12 cellular contexts compared by ENCODE assay signal in the genomic region with DNA sequence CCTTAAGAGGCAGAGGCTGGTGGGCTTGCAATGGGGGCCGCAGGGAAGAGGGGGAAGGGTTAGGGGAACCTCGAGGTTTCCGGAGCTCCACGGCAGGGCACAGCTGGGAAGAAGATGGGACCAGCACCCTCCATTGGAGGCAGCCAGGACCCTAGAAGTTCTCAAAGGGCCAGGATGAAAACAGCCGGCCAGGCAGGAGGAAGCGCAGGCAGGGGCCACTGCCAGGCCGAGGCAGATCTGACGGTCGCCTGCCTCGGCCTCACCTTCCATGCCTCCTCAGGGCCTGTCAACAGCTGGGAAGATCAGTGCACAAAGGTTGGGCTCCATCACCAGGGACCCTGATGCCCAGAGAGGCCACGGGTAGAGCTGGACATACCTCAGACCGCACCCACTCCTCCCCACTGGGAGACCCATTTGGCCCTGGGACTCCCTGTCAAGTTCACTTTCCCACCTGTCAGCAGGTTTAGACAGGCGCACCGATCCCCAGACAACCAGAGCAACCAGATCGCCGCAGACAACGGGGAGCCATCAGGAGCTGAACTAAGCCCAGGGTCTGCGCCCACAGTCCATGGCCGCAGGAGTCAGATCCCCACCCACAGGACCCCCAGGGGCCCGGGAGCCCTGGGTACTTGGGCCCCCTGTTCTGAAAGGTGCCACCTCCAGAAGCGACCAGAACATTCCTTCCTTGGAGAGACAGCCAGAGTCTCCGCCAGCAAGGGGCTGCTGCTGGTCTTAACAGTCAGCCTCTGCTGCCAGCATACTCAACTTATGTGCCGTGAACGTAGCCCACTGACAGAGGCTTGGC. TPM values are rescaled to one million over a fixed set of nuclear protein-coding genes. Genes with fewer than 3 reads are reported as not detected.
DNase-seq lines count a peak whose midpoint lies in the region; ATAC-seq and TF ChIP-seq lines count a peak whose summit lies in the region.
"Had no signal": no experiment of that assay in that cellular context is flagged by ENCODE, and none has a peak within 500 bp of the region (broad histone marks: within the 10 kb centered on the region; RNA-seq: fewer than 3 reads in every experiment).

No MANE protein-coding gene starts in this region.

- H3K27ac ChIP-seq in DND-41 (ENCODE audit: low read length) (0 out of 2 replicates have a peak overlapping the region, but pooled peaks have one; percentile 19), PC-9 (no peak overlapping the region)
- H3K27ac ChIP-seq: SJCRH30, vagina had no signal

- intact Hi-C loops in PC-9 (cut with micrococcal nuclease; ENCODE audit: unreplicated experiment): no loop called here
- intact Hi-C loops in dendritic cell treated with granulocyte-macrophage colony-stimulating factor and Interleukin-4, amounts not matched to agents 40 ng/mL and 50 ng/mL, for 4 days (cut with micrococcal nuclease): no loop called here

- H3K27ac Mint-ChIP-seq in dendritic cell treated with granulocyte-macrophage colony-stimulating factor and Interleukin-4, amounts not matched to agents 40 ng/mL and 50 ng/mL, for 4 days: peak overlapping the region; percentile 82

- H3F3A ChIP-seq in PC-9 (ENCODE audit: insufficient read depth, low read depth): no peaks in the 10 kb centered on the region

- TF ChIP-seq CTCF in DND-41 (IDR thresholded peaks at IDR 0.05; ENCODE audit: borderline replicate concordance, extremely low read depth, low read length, poor library complexity, severe bottlenecking): no peak
- TF ChIP-seq CTCF in PC-9 (conservative IDR thresholded peaks at IDR 0.05): no peak
- TF ChIP-seq CTCF in omental fat pad (IDR thresholded peaks at IDR 0.05): no peak

- H3K4me3 Mint-ChIP-seq in dendritic cell treated with granulocyte-macrophage colony-stimulating factor and Interleukin-4, amounts not matched to agents 40 ng/mL and 50 ng/mL, for 4 days: no peak overlapping the region

- H2AFZ ChIP-seq in DND-41 (ENCODE audit: low read depth, low read length) (no peak overlapping the region), PC-9 (no peak overlapping the region)

- H3K36me3 Mint-ChIP-seq in dendritic cell treated with granulocyte-macrophage colony-stimulating factor and Interleukin-4, amounts not matched to agents 40 ng/mL and 50 ng/mL, for 4 days (ENCODE audit: low read depth): peaks cover 41% of the 10 kb centered on the region

- no TSS peak for BruUV-seq in PC-9 (replicated peaks; lab: Mats Ljungman, UMichigan)

- H3K9ac ChIP-seq in DND-41 (ENCODE audit: low read depth, low read length): peak overlapping the region; percentile 66; the same call in 1 of the 2 replicates

- H3K9me3 ChIP-seq in DND-41 (ENCODE audit: insufficient read depth, low read length, severe bottlenecking) (no peaks in the 10 kb centered on the region), PC-9 (ENCODE audit: insufficient read depth, low read depth) (no peaks in the 10 kb centered on the region)
- H3K9me3 ChIP-seq: SJCRH30, vagina had no signal

- CTCF ChIA-PET in PC-9 (lab: Charles Lee): no interaction called here

- H4K20me1 ChIP-seq in DND-41 (ENCODE audit: insufficient read depth, low read length) (peaks cover 62% of the 10 kb centered on the region), PC-9 (ENCODE audit: insufficient read depth) (no peaks in the 10 kb centered on the region)

- POLR2A ChIA-PET in PC-9 (lab: Charles Lee; ENCODE audit: unreplicated experiment): no interaction called here

- H3K4me3 ChIP-seq in DND-41 (ENCODE audit: low read depth in 1 of 2, low read length in 2 of 2): peak overlapping the region in 1 of 2 experiments; percentile 77; a peak in 1 of 4 replicates
- no peak overlapping the region for H3K4me3 ChIP-seq in PC-9
- H3K4me3 ChIP-seq: SJCRH30, vagina had no signal

- no peaks in the 10 kb centered on the region for H3K27me3 ChIP-seq in DND-41 (ENCODE audit: insufficient read depth, low read length, poor library complexity)
- H3K27me3 ChIP-seq in PC-9 (ENCODE audit: insufficient read depth, low read depth): no peaks in the 10 kb centered on the region
- H3K27me3 ChIP-seq: SJCRH30, vagina had no signal

- no peaks in the 10 kb centered on the region for H3K9me2 ChIP-seq in PC-9 (ENCODE audit: insufficient read depth)

- H3K4me2 ChIP-seq in DND-41 (ENCODE audit: insufficient read depth, low read length): peak overlapping the region; percentile 97; the same call in 1 of the 2 replicates
- 0 out of 2 replicates have a peak overlapping the region, but pooled peaks have one; percentile 89 for H3K4me2 ChIP-seq in PC-9

- no peak for ATAC-seq in DND-41 (ENCODE audit: insufficient read depth, low read depth)
- no peak for ATAC-seq in omental fat pad (ENCODE audit: low FRiP score)

- H3K27me3 Mint-ChIP-seq in dendritic cell treated with granulocyte-macrophage colony-stimulating factor and Interleukin-4, amounts not matched to agents 40 ng/mL and 50 ng/mL, for 4 days: peaks cover 3% of the 10 kb centered on the region

- H3K4me1 ChIP-seq in DND-41 (ENCODE audit: insufficient read depth, low read length) (peaks cover 49% of the 10 kb centered on the region), PC-9 (replicated peaks; ENCODE audit: insufficient read depth) (0 out of 2 replicates have a peak, but pooled peaks cover 6% of the 10 kb centered on the region)

- DNase-seq in DND-41: no peak
- no peak for DNase-seq in PC-9
- DNase-seq in omental fat pad (ENCODE audit: low spot score): peak; percentile 16
- no peak for DNase-seq in GOT3 (lab: John Stamatoyannopoulos, UW)
- no peak for DNase-seq in NCI-H187 treated with DMSO at 0.1 percent for 48 hours (lab: John Stamatoyannopoulos, UW)
- no peak for DNase-seq in HCEC 1CT
- no peak for DNase-seq in NCI-H1694 treated with DMSO at 0.1 percent for 48 hours (lab: John Stamatoyannopoulos, UW)
- DNase-seq: midbrain; SJCRH30; stimulated activated CD4-positive, alpha-beta T cell treated with anti-CD3 and anti-CD28 coated beads, Interleukin-1b, Interleukin-23, amount 100 ng/mL, for 48 hours had no signal

- H3K79me2 ChIP-seq in DND-41 (ENCODE audit: insufficient read depth, low read length): peaks cover 65% of the 10 kb centered on the region
- peaks cover 20% of the 10 kb centered on the region for H3K79me2 ChIP-seq in PC-9 (ENCODE audit: low read depth)

- H3K36me3 ChIP-seq in DND-41 (ENCODE audit: insufficient read depth, low read length) (peaks cover 60% of the 10 kb centered on the region), PC-9 (ENCODE audit: low read depth) (no peaks in the 10 kb centered on the region)
- H3K36me3 ChIP-seq: SJCRH30, vagina had no signal

- H3K4me1 Mint-ChIP-seq in dendritic cell treated with granulocyte-macrophage colony-stimulating factor and Interleukin-4, amounts not matched to agents 40 ng/mL and 50 ng/mL, for 4 days (ENCODE audit: low read depth): peaks cover 80% of the 10 kb centered on the region

- H3K9me3 Mint-ChIP-seq in dendritic cell treated with granulocyte-macrophage colony-stimulating factor and Interleukin-4, amounts not matched to agents 40 ng/mL and 50 ng/mL, for 4 days: no peaks in the 10 kb centered on the region

RNA-seq across cellular contexts. Expression of gene SLC19A1, which starts 2.2 kb away (rescaled TPM):
- total RNA-seq in PC-9 (2021) (22.6 and 25.0 TPM in 2 replicates), omental fat pad (10 to 100 TPM in 3 of 4 donors, 1 to 10 TPM in 1; 5.8 to 18.6 (median 14.6) TPM)
